35 cellular contexts compared by ENCODE assay signal in genomic region chr6:119565893-119566292, GRCh38.
"Had no signal": no experiment of that assay in that cellular context is flagged by ENCODE, and none has a peak within 500 bp of the region (broad histone marks: within the 10 kb centered on the region; RNA-seq: fewer than 3 reads in every experiment).

No MANE protein-coding gene starts in this region.

- H3K36me3 ChIP-seq: adrenal gland, cardiac muscle cell, colonic mucosa, esophagus squamous epithelium, WERI-Rb-1 had no signal

- H3K27me3 Mint-ChIP-seq: activated B cell treated with CpG ODN at 0.5 μM for 24 hours; activated naive CD8-positive, alpha-beta T cell treated with anti-CD3 and anti-CD28 coated beads for 36 hours had no signal

- DNase-seq: activated B cell treated with CpG ODN at 0.5 μM for 24 hours; activated CD4-positive, alpha-beta memory T cell treated with anti-CD3 and anti-CD28 coated beads for 36 hours; activated CD4-positive, alpha-beta T cell treated with anti-CD3 and anti-CD28 coated beads for 48 hours; activated CD4-positive, alpha-beta T cell treated with anti-CD3 and anti-CD28 coated beads, Interleukin-2, amount 50 U/mL, for 1 hour; activated CD8-positive, alpha-beta memory T cell treated with anti-CD3 and anti-CD28 coated beads, Interleukin-2, amount 10 ng/mL, durations not matched to agents 7 days and 5 days; activated CD8-positive, alpha-beta memory T cell treated with anti-CD3 and anti-CD28 coated beads, Interleukin-2, amount 50 U/mL, for 4 hours; activated CD8-positive, alpha-beta T cell treated with anti-CD3 and anti-CD28 coated beads, Interleukin-2, amount 10 ng/mL, durations not matched to agents 7 days and 5 days; activated effector memory CD4-positive, alpha-beta T cell treated with anti-CD3 and anti-CD28 coated beads, Interleukin-2, amount 50 U/mL, for 16 hours; activated naive CD4-positive, alpha-beta T cell treated with anti-CD3 and anti-CD28 coated beads for 36 hours; activated naive CD8-positive, alpha-beta T cell treated with anti-CD3 and anti-CD28 coated beads for 36 hours; activated naive CD8-positive, alpha-beta T cell treated with anti-CD3 and anti-CD28 coated beads, Interleukin-2, amount 50 U/mL, for 24 hours; activated T-cell treated with anti-CD3 and anti-CD28 coated beads, Interleukin-2, amount 50 U/mL, for 1 hour; activated T-cell treated with anti-CD3 and anti-CD28 coated beads, Interleukin-2, amount 50 U/mL, for 48 hours; adrenal gland; amygdala; aorta; body of pancreas; central memory CD4-positive, alpha-beta T cell; cerebellar nuclear complex; colonic mucosa; effector CD8-positive, alpha-beta T cell; erythroblast; esophagus squamous epithelium; T-helper 1 cell; T-helper 17 cell; T1000; WERI-Rb-1 had no signal

- H3K9me3 Mint-ChIP-seq: activated B cell treated with CpG ODN at 0.5 μM for 24 hours; activated CD4-positive, alpha-beta memory T cell treated with anti-CD3 and anti-CD28 coated beads for 36 hours; activated naive CD4-positive, alpha-beta T cell treated with anti-CD3 and anti-CD28 coated beads for 36 hours; activated naive CD4-positive, alpha-beta T cell treated with anti-CD3 and anti-CD28 coated beads, Interleukin-2, amount 50 U/mL, for 24 hours; activated naive CD8-positive, alpha-beta T cell treated with anti-CD3 and anti-CD28 coated beads for 36 hours; activated naive CD8-positive, alpha-beta T cell treated with anti-CD3 and anti-CD28 coated beads, Interleukin-2, amount 50 U/mL, for 24 hours; activated T-helper 1 cell treated with anti-CD3 and anti-CD28 coated beads, Interleukin-12 subunit alpha, Interleukin-12 subunit beta, Interleukin-2, Interleukin-4 antibody, amounts not matched to agents 30 ng/mL and 10 ng/mL and 1 ng/mL, durations not matched to agents 14 hours and 24 hours and 36 hours; activated T-helper 2 cell treated with anti-CD3 and anti-CD28 coated beads, Interferon-gamma antibody, Interleukin-2, Interleukin-4, amounts not matched to agents 10 μg/mL and 5 μg/mL and 100 μg/mL, durations not matched to agents 14 hours and 24 hours and 36 hours; T-helper 2 cell treated with Interferon-gamma antibody and Interleukin-4, amounts not matched to agents 5 μg/mL and 100 μg/mL, for 36 hours had no signal

- H3K4me1 ChIP-seq: adrenal gland, body of pancreas, colonic mucosa, esophagus squamous epithelium had no signal

- H3K4me3 Mint-ChIP-seq: activated B cell treated with CpG ODN at 0.5 μM for 24 hours; activated CD4-positive, alpha-beta memory T cell treated with anti-CD3 and anti-CD28 coated beads for 36 hours; activated CD8-positive, alpha-beta memory T cell treated with anti-CD3 and anti-CD28 coated beads, Interleukin-2, amount 10 ng/mL, durations not matched to agents 7 days and 5 days; activated CD8-positive, alpha-beta T cell treated with anti-CD3 and anti-CD28 coated beads, Interleukin-2, amount 10 ng/mL, durations not matched to agents 7 days and 5 days; activated naive CD4-positive, alpha-beta T cell treated with anti-CD3 and anti-CD28 coated beads for 36 hours; activated naive CD4-positive, alpha-beta T cell treated with anti-CD3 and anti-CD28 coated beads, Interleukin-2, amount 50 U/mL, for 24 hours; activated naive CD8-positive, alpha-beta T cell treated with anti-CD3 and anti-CD28 coated beads for 36 hours; activated naive CD8-positive, alpha-beta T cell treated with anti-CD3 and anti-CD28 coated beads, Interleukin-2, amount 50 U/mL, for 24 hours; activated T-helper 1 cell treated with anti-CD3 and anti-CD28 coated beads, Interleukin-12 subunit alpha, Interleukin-12 subunit beta, Interleukin-2, Interleukin-4 antibody, amounts not matched to agents 30 ng/mL and 10 ng/mL and 1 ng/mL, durations not matched to agents 14 hours and 24 hours and 36 hours; T-helper 17 cell; T-helper 2 cell treated with Interferon-gamma antibody and Interleukin-4, amounts not matched to agents 5 μg/mL and 100 μg/mL, for 36 hours had no signal

- H3K27ac ChIP-seq: adrenal gland, body of pancreas, cardiac muscle cell, colonic mucosa, esophagus squamous epithelium, WERI-Rb-1 had no signal

- FAIRE-seq: endometrium, endothelial cell of umbilical vein, frontal cortex had no signal

- H3K27me3 ChIP-seq: adrenal gland, body of pancreas, cardiac muscle cell, colonic mucosa, esophagus squamous epithelium had no signal

- H3K27ac Mint-ChIP-seq: activated B cell treated with CpG ODN at 0.5 μM for 24 hours; activated CD4-positive, alpha-beta memory T cell treated with anti-CD3 and anti-CD28 coated beads for 36 hours; activated CD8-positive, alpha-beta memory T cell treated with anti-CD3 and anti-CD28 coated beads, Interleukin-2, amount 10 ng/mL, durations not matched to agents 7 days and 5 days; activated CD8-positive, alpha-beta T cell treated with anti-CD3 and anti-CD28 coated beads, Interleukin-2, amount 10 ng/mL, durations not matched to agents 7 days and 5 days; activated naive CD4-positive, alpha-beta T cell treated with anti-CD3 and anti-CD28 coated beads for 36 hours; activated naive CD4-positive, alpha-beta T cell treated with anti-CD3 and anti-CD28 coated beads, Interleukin-2, amount 50 U/mL, for 24 hours; activated naive CD8-positive, alpha-beta T cell treated with anti-CD3 and anti-CD28 coated beads for 36 hours; activated naive CD8-positive, alpha-beta T cell treated with anti-CD3 and anti-CD28 coated beads, Interleukin-2, amount 50 U/mL, for 24 hours; activated T-helper 1 cell treated with anti-CD3 and anti-CD28 coated beads, Interleukin-12 subunit alpha, Interleukin-12 subunit beta, Interleukin-2, Interleukin-4 antibody, amounts not matched to agents 30 ng/mL and 10 ng/mL and 1 ng/mL, durations not matched to agents 14 hours and 24 hours and 36 hours; activated T-helper 2 cell treated with anti-CD3 and anti-CD28 coated beads, Interferon-gamma antibody, Interleukin-2, Interleukin-4, amounts not matched to agents 10 μg/mL and 5 μg/mL and 100 μg/mL, durations not matched to agents 14 hours and 24 hours and 36 hours; T-helper 17 cell; T-helper 2 cell treated with Interferon-gamma antibody and Interleukin-4, amounts not matched to agents 5 μg/mL and 100 μg/mL, for 36 hours had no signal

- H3K9me3 ChIP-seq: adrenal gland, body of pancreas, colonic mucosa, esophagus squamous epithelium had no signal

- H3K36me3 Mint-ChIP-seq: activated CD4-positive, alpha-beta memory T cell treated with anti-CD3 and anti-CD28 coated beads for 36 hours; activated CD8-positive, alpha-beta memory T cell treated with anti-CD3 and anti-CD28 coated beads, Interleukin-2, amount 10 ng/mL, durations not matched to agents 7 days and 5 days; activated naive CD4-positive, alpha-beta T cell treated with anti-CD3 and anti-CD28 coated beads, Interleukin-2, amount 50 U/mL, for 24 hours; activated naive CD8-positive, alpha-beta T cell treated with anti-CD3 and anti-CD28 coated beads for 36 hours had no signal

- H3K4me3 ChIP-seq: adrenal gland, body of pancreas, cardiac muscle cell, colonic mucosa, esophagus squamous epithelium had no signal

- H3K4me1 Mint-ChIP-seq: activated B cell treated with CpG ODN at 0.5 μM for 24 hours; activated CD8-positive, alpha-beta memory T cell treated with anti-CD3 and anti-CD28 coated beads, Interleukin-2, amount 10 ng/mL, durations not matched to agents 7 days and 5 days; activated naive CD4-positive, alpha-beta T cell treated with anti-CD3 and anti-CD28 coated beads, Interleukin-2, amount 50 U/mL, for 24 hours; activated naive CD8-positive, alpha-beta T cell treated with anti-CD3 and anti-CD28 coated beads, Interleukin-2, amount 50 U/mL, for 24 hours had no signal
